In the genomic region with DNA sequence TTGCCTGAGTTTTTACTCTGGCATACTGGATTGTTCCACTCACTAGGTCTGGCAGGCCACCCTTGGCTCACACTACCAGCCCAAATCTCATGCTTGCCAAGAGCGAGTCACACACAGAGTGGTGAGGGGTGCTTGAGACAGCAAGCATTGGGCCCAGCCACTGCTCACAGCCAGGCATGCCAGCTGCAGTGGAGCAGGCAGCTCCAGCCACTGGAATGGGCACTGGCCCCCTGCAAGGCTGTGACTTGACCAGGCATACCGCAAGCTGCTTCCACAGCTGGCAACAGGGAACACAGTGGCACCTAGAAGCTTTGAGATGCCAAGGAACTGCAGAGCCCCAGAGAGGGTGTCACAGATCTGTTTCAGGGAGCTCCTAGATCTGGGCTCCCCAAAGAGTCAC, we compare ENCODE assay signal across 17 cellular contexts.
"Had no signal": no experiment of that assay in that cellular context is flagged by ENCODE, and none has a peak within 500 bp of the region (broad histone marks: within the 10 kb centered on the region; RNA-seq: fewer than 3 reads in every experiment).

No MANE protein-coding gene starts in this region.

- H3K36me3 ChIP-seq: pancreas, right lobe of liver had no signal

- H3K4me1 Mint-ChIP-seq: memory B cell; naive thymus-derived CD8-positive, alpha-beta T cell; stimulated activated memory B cell treated with anti-CD40 and anti-IgM and Interleukin-4, amounts not matched to agents 10 μg/mL and 1 μg/mL and 100 μg/mL, for 72 hours had no signal

- H3K4me3 Mint-ChIP-seq: activated naive CD8-positive, alpha-beta T cell; activated T-cell treated with anti-CD3 and anti-CD28 coated beads, Interleukin-2, amount 50 U/mL, for 72 hours; memory B cell; naive thymus-derived CD8-positive, alpha-beta T cell; stimulated activated memory B cell treated with anti-CD40 and anti-IgM and Interleukin-4, amounts not matched to agents 10 μg/mL and 1 μg/mL and 100 μg/mL, for 72 hours; type B pancreatic cell had no signal

- H3K27ac Mint-ChIP-seq: activated naive CD8-positive, alpha-beta T cell; activated T-cell treated with anti-CD3 and anti-CD28 coated beads, Interleukin-2, amount 50 U/mL, for 72 hours; memory B cell; naive thymus-derived CD8-positive, alpha-beta T cell; stimulated activated memory B cell treated with anti-CD40 and anti-IgM and Interleukin-4, amounts not matched to agents 10 μg/mL and 1 μg/mL and 100 μg/mL, for 72 hours; type B pancreatic cell had no signal

- DNase-seq: activated CD4-positive, alpha-beta T cell treated with anti-CD3 and anti-CD28 coated beads, Interleukin-2, amount 50 U/mL, for 1 hour; activated CD8-positive, alpha-beta memory T cell treated with anti-CD3 and anti-CD28 coated beads, Interleukin-2, amount 50 U/mL, for 4 hours; activated gamma-delta T cell; activated T-cell treated with anti-CD3 and anti-CD28 coated beads, Interleukin-2, amount 50 U/mL, for 72 hours; left ventricle myocardium superior; naive thymus-derived CD8-positive, alpha-beta T cell; right lobe of liver; small intestine; stimulated activated CD4-positive, alpha-beta T cell treated with anti-CD3 and anti-CD28 coated beads, Interleukin-4, amount 100 ng/mL, for 4 hours; T-helper 1 cell; T-helper 9 cell; testis had no signal

- H3K9me3 Mint-ChIP-seq: type B pancreatic cell had no signal

- ATAC-seq: activated T-cell treated with anti-CD3 and anti-CD28 coated beads, Interleukin-2, amount 50 U/mL, for 72 hours; left ventricle myocardium superior; naive thymus-derived CD8-positive, alpha-beta T cell; pancreas; stimulated activated memory B cell treated with anti-CD40 and anti-IgM and Interleukin-4, amounts not matched to agents 10 μg/mL and 1 μg/mL and 100 μg/mL, for 72 hours had no signal

- FAIRE-seq: pancreas, small intestine had no signal

- H3K4me3 ChIP-seq: pancreas, right lobe of liver, testis had no signal

- H3K36me3 Mint-ChIP-seq: memory B cell; stimulated activated memory B cell treated with anti-CD40 and anti-IgM and Interleukin-4, amounts not matched to agents 10 μg/mL and 1 μg/mL and 100 μg/mL, for 72 hours; type B pancreatic cell had no signal

- H3K27me3 Mint-ChIP-seq: memory B cell; naive thymus-derived CD8-positive, alpha-beta T cell; stimulated activated memory B cell treated with anti-CD40 and anti-IgM and Interleukin-4, amounts not matched to agents 10 μg/mL and 1 μg/mL and 100 μg/mL, for 72 hours; type B pancreatic cell had no signal

- H3K9me3 ChIP-seq: pancreas, right lobe of liver, testis had no signal

- H3K27ac ChIP-seq: pancreas, right lobe of liver, testis had no signal

- H3K27me3 ChIP-seq: pancreas, right lobe of liver, testis had no signal

- H3K4me1 ChIP-seq: pancreas, right lobe of liver, testis had no signal
